In the genomic region with DNA sequence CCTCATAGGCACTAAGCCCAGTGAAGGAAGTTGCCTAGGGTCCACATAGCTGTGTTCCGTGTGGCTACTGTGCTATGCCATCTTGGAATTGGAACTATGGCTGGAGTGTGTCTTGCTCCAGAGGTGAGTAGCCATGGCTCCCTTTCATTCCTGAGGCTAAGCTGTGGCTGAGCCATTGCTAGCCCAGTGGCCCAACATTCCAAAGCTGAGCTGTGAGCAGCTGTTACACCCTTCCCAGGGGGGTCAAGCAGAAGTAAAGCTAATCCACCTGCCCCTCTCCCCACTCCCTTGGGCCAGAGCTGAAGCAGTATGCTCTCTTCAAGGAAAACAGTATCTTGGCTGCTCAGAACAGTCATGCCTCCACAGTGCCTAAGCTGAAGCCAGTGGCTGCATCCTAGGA, we compare ENCODE assay signal across 1 cellular context.
TF ChIP-seq lines count a peak whose summit lies in the region.

No MANE protein-coding gene starts in this region.

TF ChIP-seq in HepG2, 621 proteins besides CTCF, POLR2A, EP300 and RAD21:
- TF ChIP-seq KDM2A (CRISPR knock-in tag; IDR thresholded peaks at IDR 0.05; ENCODE audit: borderline replicate concordance, low read depth) (no peak), ZNF451 (CRISPR knock-in tag; IDR thresholded peaks at IDR 0.05) (no peak), ZNF580 (CRISPR knock-in tag; IDR thresholded peaks at IDR 0.05; ENCODE audit: borderline replicate concordance, low read depth) (no peak), CREB1 (IDR thresholded peaks at IDR 0.05) (no peak), CREB1 (CRISPR knock-in tag; IDR thresholded peaks at IDR 0.05) (no peak), KMT2A (CRISPR knock-in tag; IDR thresholded peaks at IDR 0.05) (no peak), CHD2 (IDR thresholded peaks at IDR 0.05; ENCODE audit: low read depth, low read length) (no peak), SOX13 (IDR thresholded peaks at IDR 0.05) (no peak), SOX13 (CRISPR knock-in tag; conservative IDR thresholded peaks at IDR 0.05 in 1 of 2, IDR thresholded peaks at IDR 0.05 in 1 of 2) (no peak), ZNF253 (CRISPR knock-in tag; IDR thresholded peaks at IDR 0.05; ENCODE audit: borderline replicate concordance) (no peak)
- TF ChIP-seq, protein P1, sequence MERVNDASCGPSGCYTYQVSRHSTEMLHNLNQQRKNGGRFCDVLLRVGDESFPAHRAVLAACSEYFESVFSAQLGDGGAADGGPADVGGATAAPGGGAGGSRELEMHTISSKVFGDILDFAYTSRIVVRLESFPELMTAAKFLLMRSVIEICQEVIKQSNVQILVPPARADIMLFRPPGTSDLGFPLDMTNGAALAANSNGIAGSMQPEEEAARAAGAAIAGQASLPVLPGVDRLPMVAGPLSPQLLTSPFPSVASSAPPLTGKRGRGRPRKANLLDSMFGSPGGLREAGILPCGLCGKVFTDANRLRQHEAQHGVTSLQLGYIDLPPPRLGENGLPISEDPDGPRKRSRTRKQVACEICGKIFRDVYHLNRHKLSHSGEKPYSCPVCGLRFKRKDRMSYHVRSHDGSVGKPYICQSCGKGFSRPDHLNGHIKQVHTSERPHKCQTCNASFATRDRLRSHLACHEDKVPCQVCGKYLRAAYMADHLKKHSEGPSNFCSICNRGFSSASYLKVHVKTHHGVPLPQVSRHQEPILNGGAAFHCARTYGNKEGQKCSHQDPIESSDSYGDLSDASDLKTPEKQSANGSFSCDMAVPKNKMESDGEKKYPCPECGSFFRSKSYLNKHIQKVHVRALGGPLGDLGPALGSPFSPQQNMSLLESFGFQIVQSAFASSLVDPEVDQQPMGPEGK (CRISPR knock-in tag; IDR thresholded peaks at IDR 0.05) = no peak
- TF ChIP-seq, protein P2, sequence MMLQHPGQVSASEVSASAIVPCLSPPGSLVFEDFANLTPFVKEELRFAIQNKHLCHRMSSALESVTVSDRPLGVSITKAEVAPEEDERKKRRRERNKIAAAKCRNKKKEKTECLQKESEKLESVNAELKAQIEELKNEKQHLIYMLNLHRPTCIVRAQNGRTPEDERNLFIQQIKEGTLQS (CRISPR knock-in tag; IDR thresholded peaks at IDR 0.05) = no peak
